Comparison of ENCODE assay signal across 8 cellular contexts in genomic region chr7:20219446-20220292, GRCh38. TPM values are rescaled to one million over a fixed set of nuclear protein-coding genes. Genes with fewer than 3 reads are reported as not detected.
DNase-seq lines count a peak whose midpoint lies in the region; ATAC-seq and TF ChIP-seq lines count a peak whose summit lies in the region.

No MANE protein-coding gene starts in this region.

- DNase-seq in GM10266 (ENCODE audit: extremely low spot score) (peak; percentile 52), SIG-M5 treated with dmso at 0.1 percent for 504 hours (lab: John Stamatoyannopoulos, UW; ENCODE audit: unreplicated experiment) (peak; percentile 98), fibroblast of gingiva (ENCODE audit: low read depth) (peak; percentile 68), cortex of kidney (lab: John Stamatoyannopoulos, UW) (no peak)
- no peak for DNase-seq in stimulated activated CD4-positive, alpha-beta T cell treated with anti-CD3 and anti-CD28 coated beads, Interleukin-4, amount 100 ng/mL, for 1 hour

- H3K9me3 ChIP-seq in HUES64 (ENCODE audit: insufficient read depth, low read depth, low read length): no peaks in the 10 kb centered on the region

- no peak overlapping the region for H3K9ac ChIP-seq in HUES64 (ENCODE audit: low read depth, low read length)

- H3K4me3 ChIP-seq in HUES64 (ENCODE audit: low read length): no peak overlapping the region

- peak overlapping the region; percentile 4 to 97 (median 86) for H3K27ac Mint-ChIP-seq in nephron

- no peaks in the 10 kb centered on the region for H3K36me3 Mint-ChIP-seq in nephron (ENCODE audit: low read depth)

- H3K4me3 Mint-ChIP-seq in nephron: no peak overlapping the region

- WGBS in HUES64: 76% methylated on average over 7 of the region's 7 CpGs

- H3K4me1 Mint-ChIP-seq in nephron: no peaks in the 10 kb centered on the region

- TF ChIP-seq CTCF in GM10266 (IDR thresholded peaks at IDR 0.05; ENCODE audit: control insufficient read depth, insufficient read depth, low read depth, missing control alignments) (no peak), nephron (IDR thresholded peaks at IDR 0.05; ENCODE audit: unreplicated experiment in 3 of 3) (no peak)

- H3K36me3 ChIP-seq in HUES64 (ENCODE audit: insufficient read depth, low read length): no peaks in the 10 kb centered on the region

- H3K27me3 Mint-ChIP-seq in nephron (ENCODE audit: low read depth): no peaks in the 10 kb centered on the region

- no peaks in the 10 kb centered on the region for H3K9me3 Mint-ChIP-seq in nephron

- peaks cover 39% of the 10 kb centered on the region for H3K4me1 ChIP-seq in HUES64 (ENCODE audit: insufficient read depth, low read length)

- peak; percentile 71 for ATAC-seq in GM21619 (IDR thresholded peaks at IDR 0.05; ENCODE audit: unreplicated experiment)

- no peaks in the 10 kb centered on the region for H3K27me3 ChIP-seq in HUES64 (ENCODE audit: insufficient read depth, low read length)

- peak overlapping the region; percentile 58; the same call in 1 of the 2 replicates for H3K27ac ChIP-seq in HUES64 (ENCODE audit: low read depth, low read length)

RNA-seq across cellular contexts. Expression of gene MACC1, which starts 2.5 kb away (rescaled TPM):
- 3.1 TPM for polyA plus RNA-seq in HUES64 (2013, experiment 1 of 2)
- 2.4 TPM for polyA plus RNA-seq in HUES64 (2013, experiment 2 of 2)

Comparison
In these comparisons a context has a peak if more than half of its experiments do, and no peak if none do; other contexts are left out.
1. DNase-seq: peak in GM10266 (single experiment), SIG-M5 treated with dmso at 0.1 percent for 504 hours (single experiment) and fibroblast of gingiva (single experiment); none in stimulated activated CD4-positive, alpha-beta T cell treated with anti-CD3 and anti-CD28 coated beads, Interleukin-4, amount 100 ng/mL, for 1 hour (single experiment) and cortex of kidney (single experiment).